Comparison of ENCODE assay signal across 1 cellular context in the genomic region with DNA sequence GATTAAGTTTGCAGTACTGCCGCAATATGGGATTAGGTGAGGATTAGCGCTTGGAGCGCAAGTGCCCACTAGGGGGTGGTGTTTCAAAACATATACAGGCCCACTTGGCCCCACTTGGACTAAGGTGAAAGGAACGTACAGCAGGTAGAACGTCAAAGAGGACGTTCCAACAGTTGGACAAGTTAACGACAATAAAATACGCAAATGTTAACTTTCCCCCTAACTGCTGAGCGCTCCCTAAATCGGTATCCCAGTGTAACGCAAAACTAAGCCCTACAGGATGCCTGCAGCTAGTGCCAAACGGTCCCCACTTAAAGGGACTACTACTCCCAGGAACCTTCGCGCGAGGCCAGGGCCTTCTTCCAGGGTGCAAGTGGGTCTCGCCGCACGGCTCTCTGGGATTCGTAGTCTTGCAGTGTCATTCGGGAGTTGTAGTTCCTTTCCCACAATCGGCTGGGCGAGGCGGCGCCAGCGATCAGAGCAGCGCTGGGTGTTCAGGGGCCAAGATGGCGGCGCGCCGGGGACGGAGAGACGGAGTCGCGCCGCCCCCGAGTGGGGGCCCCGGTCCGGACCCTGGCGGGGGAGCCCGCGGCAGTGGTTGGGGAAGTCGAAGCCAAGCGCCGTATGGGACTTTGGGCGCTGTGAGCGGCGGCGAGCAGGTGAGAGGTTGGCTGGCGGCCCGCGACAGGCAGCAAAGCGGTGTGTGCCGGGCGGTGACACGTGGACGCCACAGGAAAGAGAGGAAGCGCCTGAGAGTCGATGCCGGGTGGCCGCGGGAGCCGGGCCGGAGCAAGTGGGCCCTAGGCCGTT.
TF ChIP-seq lines count a peak whose summit lies in the region.

A gene with protein sequence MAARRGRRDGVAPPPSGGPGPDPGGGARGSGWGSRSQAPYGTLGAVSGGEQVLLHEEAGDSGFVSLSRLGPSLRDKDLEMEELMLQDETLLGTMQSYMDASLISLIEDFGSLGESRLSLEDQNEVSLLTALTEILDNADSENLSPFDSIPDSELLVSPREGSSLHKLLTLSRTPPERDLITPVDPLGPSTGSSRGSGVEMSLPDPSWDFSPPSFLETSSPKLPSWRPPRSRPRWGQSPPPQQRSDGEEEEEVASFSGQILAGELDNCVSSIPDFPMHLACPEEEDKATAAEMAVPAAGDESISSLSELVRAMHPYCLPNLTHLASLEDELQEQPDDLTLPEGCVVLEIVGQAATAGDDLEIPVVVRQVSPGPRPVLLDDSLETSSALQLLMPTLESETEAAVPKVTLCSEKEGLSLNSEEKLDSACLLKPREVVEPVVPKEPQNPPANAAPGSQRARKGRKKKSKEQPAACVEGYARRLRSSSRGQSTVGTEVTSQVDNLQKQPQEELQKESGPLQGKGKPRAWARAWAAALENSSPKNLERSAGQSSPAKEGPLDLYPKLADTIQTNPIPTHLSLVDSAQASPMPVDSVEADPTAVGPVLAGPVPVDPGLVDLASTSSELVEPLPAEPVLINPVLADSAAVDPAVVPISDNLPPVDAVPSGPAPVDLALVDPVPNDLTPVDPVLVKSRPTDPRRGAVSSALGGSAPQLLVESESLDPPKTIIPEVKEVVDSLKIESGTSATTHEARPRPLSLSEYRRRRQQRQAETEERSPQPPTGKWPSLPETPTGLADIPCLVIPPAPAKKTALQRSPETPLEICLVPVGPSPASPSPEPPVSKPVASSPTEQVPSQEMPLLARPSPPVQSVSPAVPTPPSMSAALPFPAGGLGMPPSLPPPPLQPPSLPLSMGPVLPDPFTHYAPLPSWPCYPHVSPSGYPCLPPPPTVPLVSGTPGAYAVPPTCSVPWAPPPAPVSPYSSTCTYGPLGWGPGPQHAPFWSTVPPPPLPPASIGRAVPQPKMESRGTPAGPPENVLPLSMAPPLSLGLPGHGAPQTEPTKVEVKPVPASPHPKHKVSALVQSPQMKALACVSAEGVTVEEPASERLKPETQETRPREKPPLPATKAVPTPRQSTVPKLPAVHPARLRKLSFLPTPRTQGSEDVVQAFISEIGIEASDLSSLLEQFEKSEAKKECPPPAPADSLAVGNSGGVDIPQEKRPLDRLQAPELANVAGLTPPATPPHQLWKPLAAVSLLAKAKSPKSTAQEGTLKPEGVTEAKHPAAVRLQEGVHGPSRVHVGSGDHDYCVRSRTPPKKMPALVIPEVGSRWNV (N-terminal part only) (plus strand): TSS at position 478 of the 810 bp plus-strand sequence. CDS start 29 bp downstream, at position 507.

TF ChIP-seq in liver, 16 proteins besides CTCF, POLR2A, EP300 and RAD21 (continued from another document):
- TF ChIP-seq, protein P1, sequence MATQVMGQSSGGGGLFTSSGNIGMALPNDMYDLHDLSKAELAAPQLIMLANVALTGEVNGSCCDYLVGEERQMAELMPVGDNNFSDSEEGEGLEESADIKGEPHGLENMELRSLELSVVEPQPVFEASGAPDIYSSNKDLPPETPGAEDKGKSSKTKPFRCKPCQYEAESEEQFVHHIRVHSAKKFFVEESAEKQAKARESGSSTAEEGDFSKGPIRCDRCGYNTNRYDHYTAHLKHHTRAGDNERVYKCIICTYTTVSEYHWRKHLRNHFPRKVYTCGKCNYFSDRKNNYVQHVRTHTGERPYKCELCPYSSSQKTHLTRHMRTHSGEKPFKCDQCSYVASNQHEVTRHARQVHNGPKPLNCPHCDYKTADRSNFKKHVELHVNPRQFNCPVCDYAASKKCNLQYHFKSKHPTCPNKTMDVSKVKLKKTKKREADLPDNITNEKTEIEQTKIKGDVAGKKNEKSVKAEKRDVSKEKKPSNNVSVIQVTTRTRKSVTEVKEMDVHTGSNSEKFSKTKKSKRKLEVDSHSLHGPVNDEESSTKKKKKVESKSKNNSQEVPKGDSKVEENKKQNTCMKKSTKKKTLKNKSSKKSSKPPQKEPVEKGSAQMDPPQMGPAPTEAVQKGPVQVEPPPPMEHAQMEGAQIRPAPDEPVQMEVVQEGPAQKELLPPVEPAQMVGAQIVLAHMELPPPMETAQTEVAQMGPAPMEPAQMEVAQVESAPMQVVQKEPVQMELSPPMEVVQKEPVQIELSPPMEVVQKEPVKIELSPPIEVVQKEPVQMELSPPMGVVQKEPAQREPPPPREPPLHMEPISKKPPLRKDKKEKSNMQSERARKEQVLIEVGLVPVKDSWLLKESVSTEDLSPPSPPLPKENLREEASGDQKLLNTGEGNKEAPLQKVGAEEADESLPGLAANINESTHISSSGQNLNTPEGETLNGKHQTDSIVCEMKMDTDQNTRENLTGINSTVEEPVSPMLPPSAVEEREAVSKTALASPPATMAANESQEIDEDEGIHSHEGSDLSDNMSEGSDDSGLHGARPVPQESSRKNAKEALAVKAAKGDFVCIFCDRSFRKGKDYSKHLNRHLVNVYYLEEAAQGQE (IDR thresholded peaks at IDR 0.05): peak; percentile 15
- TF ChIP-seq SP1 (IDR thresholded peaks at IDR 0.05) (peak; percentile 78), GABPA (IDR thresholded peaks at IDR 0.05 in 1 of 2, conservative IDR thresholded peaks at IDR 0.05 in 1 of 2) (peak in 1 of 2 donors; percentile 86), FOXA1 (IDR thresholded peaks at IDR 0.05) (no peak)
